9 cellular contexts compared by ENCODE assay signal in the genomic region with DNA sequence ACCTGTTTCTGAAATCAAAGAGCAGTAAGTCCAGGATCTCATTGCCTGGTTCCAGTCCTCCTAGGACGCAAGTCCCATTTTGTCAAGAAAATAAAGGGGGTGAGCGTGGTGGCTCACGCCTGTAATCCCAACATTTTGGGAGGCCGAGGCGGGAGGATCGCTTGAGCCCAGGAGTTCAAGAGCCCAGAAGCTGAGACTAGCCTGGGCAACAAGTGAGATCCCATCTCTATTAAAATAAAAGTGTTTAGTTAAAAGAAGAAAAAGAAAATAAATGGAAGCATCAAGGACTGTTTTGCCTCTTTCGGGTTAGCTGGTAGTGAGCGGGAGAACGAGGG. TPM values are rescaled to one million over a fixed set of nuclear protein-coding genes. Genes with fewer than 3 reads are reported as not detected.
A peak's percentile ranks its signal among the peaks of the same experiment; 100 is the strongest.
DNase-seq lines count a peak whose midpoint lies in the region; ATAC-seq, FAIRE-seq and TF ChIP-seq lines count a peak whose summit lies in the region.
"Had no signal": no experiment of that assay in that cellular context is flagged by ENCODE, and none has a peak within 500 bp of the region (broad histone marks: within the 10 kb centered on the region; RNA-seq: fewer than 3 reads in every experiment).

No MANE protein-coding gene starts in this region.

- H3K79me2 ChIP-seq in MM.1S (ENCODE audit: low read length), result peaks cover 5% of the 10 kb centered on the region

- H3K4me1 Mint-ChIP-seq in CD4-positive, CD25-positive, alpha-beta regulatory T cell, result peaks cover 12 to 51% (median 26%) of the 10 kb centered on the region in 4 donors

- H3K9me3 ChIP-seq in CD4-positive, CD25-positive, alpha-beta regulatory T cell (ENCODE audit: control insufficient read depth in 2 of 2, low read length in 2 of 2), result peaks cover 4 to 5% of the 10 kb centered on the region in 2 experiments
- H3K9me3 ChIP-seq in MM.1S (replicated peaks; ENCODE audit: insufficient read depth, low read length), result no peaks in the 10 kb centered on the region
- H3K9me3 ChIP-seq in duodenal mucosa (ENCODE audit: control insufficient read depth in 1 of 2, low read length in 2 of 2), result no peaks in the 10 kb centered on the region
- no peaks in the 10 kb centered on the region for H3K9me3 ChIP-seq in neutrophil

- FAIRE-seq in H54 (lab: Jason Lieb, UNC), result no peak

- peak overlapping the region; percentile 79 for H3K4me3 ChIP-seq in CD4-positive, CD25-positive, alpha-beta regulatory T cell (ENCODE audit: low read depth, low read length)
- H3K4me3 ChIP-seq in MM.1S (ENCODE audit: low read length) (peak overlapping the region; percentile 75), duodenal mucosa (ENCODE audit: low read depth in 1 of 2, low read length in 2 of 2) (peak overlapping the region; percentile 87 to 97), neutrophil (ENCODE audit: low read depth in 1 of 2, low read length in 1 of 2) (peak overlapping the region; percentile 71 to 82)

- TF ChIP-seq POLR2A in H54 (IDR thresholded peaks at IDR 0.05; ENCODE audit: low read depth, low read length), result no peak

- no peaks in the 10 kb centered on the region for H4K20me1 ChIP-seq in MM.1S (ENCODE audit: insufficient read depth, low read length)

- peak overlapping the region; percentile 76 for H3K4me2 ChIP-seq in MM.1S (ENCODE audit: low read depth, low read length)

- peaks cover 33% of the 10 kb centered on the region for H3K4me1 ChIP-seq in CD4-positive, CD25-positive, alpha-beta regulatory T cell (ENCODE audit: control insufficient read depth, insufficient read depth, low read length, poor library complexity, severe bottlenecking)
- peaks cover 16% of the 10 kb centered on the region for H3K4me1 ChIP-seq in MM.1S (ENCODE audit: low read length)
- H3K4me1 ChIP-seq in duodenal mucosa (ENCODE audit: control insufficient read depth in 1 of 2, insufficient read depth in 2 of 2, low read length in 2 of 2), result peaks cover 12% of the 10 kb centered on the region in 2 donors
- peaks cover 22 to 28% of the 10 kb centered on the region in 2 experiments for H3K4me1 ChIP-seq in neutrophil (ENCODE audit: control insufficient read depth in 1 of 2, insufficient read depth in 1 of 2, low read depth in 1 of 2, low read length in 1 of 2)

- H3K27me3 Mint-ChIP-seq in CD4-positive, CD25-positive, alpha-beta regulatory T cell, result no peaks in the 10 kb centered on the region

- H3K4me3 Mint-ChIP-seq in CD4-positive, CD25-positive, alpha-beta regulatory T cell, result peak overlapping the region; percentile 84 to 94 (median 90)

- peaks cover 5% of the 10 kb centered on the region for H3K36me3 ChIP-seq in CD4-positive, CD25-positive, alpha-beta regulatory T cell (ENCODE audit: control insufficient read depth, insufficient read depth, low read length)
- H3K36me3 ChIP-seq in MM.1S (replicated peaks; ENCODE audit: insufficient read depth, low read length) (no peaks in the 10 kb centered on the region), duodenal mucosa (ENCODE audit: control insufficient read depth in 1 of 2, insufficient read depth in 2 of 2, low read length in 2 of 2) (no peaks in the 10 kb centered on the region), neutrophil (no peaks in the 10 kb centered on the region)

- peaks cover 10% of the 10 kb centered on the region for H3K36me3 Mint-ChIP-seq in CD4-positive, CD25-positive, alpha-beta regulatory T cell

- H3K27ac ChIP-seq in CD4-positive, CD25-positive, alpha-beta regulatory T cell (ENCODE audit: insufficient read depth, low read length, poor library complexity, severe bottlenecking), result peak overlapping the region; percentile 77
- no peak overlapping the region for H3K27ac ChIP-seq in MM.1S (ENCODE audit: low read length)
- H3K27ac ChIP-seq in duodenal mucosa (ENCODE audit: low read depth, low read length), result no peak overlapping the region
- H3K27ac ChIP-seq in neutrophil, result peak overlapping the region; percentile 12
- H3K27ac ChIP-seq: epithelial cell of prostate had no signal

- H3K9ac ChIP-seq in MM.1S (ENCODE audit: low read length) (peak overlapping the region; percentile 90; the same call in 1 of the 2 replicates), duodenal mucosa (ENCODE audit: low read depth in 1 of 2, low read length in 2 of 2) (peak overlapping the region; percentile 13 to 89)

- peak overlapping the region; percentile 75 for H2AFZ ChIP-seq in MM.1S (ENCODE audit: low read length)

- no peaks in the 10 kb centered on the region for H3K27me3 ChIP-seq in CD4-positive, CD25-positive, alpha-beta regulatory T cell (ENCODE audit: control insufficient read depth, insufficient read depth, low read length)
- no peaks in the 10 kb centered on the region for H3K27me3 ChIP-seq in MM.1S (replicated peaks; ENCODE audit: insufficient read depth, low read length)
- H3K27me3 ChIP-seq in duodenal mucosa (ENCODE audit: control insufficient read depth in 1 of 2, insufficient read depth in 2 of 2, low read length in 2 of 2), result no peaks in the 10 kb centered on the region
- no peaks in the 10 kb centered on the region for H3K27me3 ChIP-seq in neutrophil

- TF ChIP-seq CTCF in MM.1S (IDR thresholded peaks at IDR 0.05; ENCODE audit: low read length), result no peak
- no peak for TF ChIP-seq CTCF in neutrophil (IDR thresholded peaks at IDR 0.05)

- peak overlapping the region; percentile 92 to 96 (median 93) for H3K27ac Mint-ChIP-seq in CD4-positive, CD25-positive, alpha-beta regulatory T cell

- no peak for DNase-seq in CD4-positive, CD25-positive, alpha-beta regulatory T cell
- DNase-seq in MM.1S, result no peak
- no peak for DNase-seq in NCI-H2227 (lab: John Stamatoyannopoulos, UW; ENCODE audit: unreplicated experiment)
- DNase-seq in NCI-H146 treated with DMSO at 0.1 percent for 48 hours (lab: John Stamatoyannopoulos, UW; ENCODE audit: unreplicated experiment), result no peak
- no peak for DNase-seq in H54 (ENCODE audit: insufficient read length, low spot score)

- no peaks in the 10 kb centered on the region for H3K9me2 ChIP-seq in MM.1S (replicated peaks; ENCODE audit: insufficient read depth, low read length)

- H3K9me3 Mint-ChIP-seq in CD4-positive, CD25-positive, alpha-beta regulatory T cell, result peaks cover 0 to 10% (median 4%) of the 10 kb centered on the region in 7 donors

- ATAC-seq in CD4-positive, CD25-positive, alpha-beta regulatory T cell (ENCODE audit: low read depth in 2 of 2), result no peak
- no peak for ATAC-seq in GM19324 (IDR thresholded peaks at IDR 0.05; ENCODE audit: low FRiP score, unreplicated experiment)

- no peaks in the 10 kb centered on the region for H3F3A ChIP-seq in MM.1S (ENCODE audit: insufficient read depth, low read length)

RNA-seq across cellular contexts. Expression of a gene that starts 0.3 kb away (rescaled TPM):
- total RNA-seq in CD4-positive, CD25-positive, alpha-beta regulatory T cell, result 25.9 TPM
- 1 to 10 TPM; 5.1 to 8.1 (median 6.6) TPM for polyA plus RNA-seq in CD4-positive, CD25-positive, alpha-beta regulatory T cell

RNA-seq across cellular contexts. Expression of a gene that starts 16.6 kb away (rescaled TPM):
- total RNA-seq in CD4-positive, CD25-positive, alpha-beta regulatory T cell, result 52.3 TPM
- polyA plus RNA-seq in CD4-positive, CD25-positive, alpha-beta regulatory T cell, result 10 to 100 TPM; 54.4 to 69.0 (median 59.2) TPM

RNA-seq across cellular contexts. Expression of a gene that starts 26.2 kb away (rescaled TPM):
- total RNA-seq in CD4-positive, CD25-positive, alpha-beta regulatory T cell, result not detected
- not detected for polyA plus RNA-seq in CD4-positive, CD25-positive, alpha-beta regulatory T cell

RNA-seq across cellular contexts. Expression of a gene that starts 29.4 kb away (rescaled TPM):
- total RNA-seq in CD4-positive, CD25-positive, alpha-beta regulatory T cell, result not detected
- under 1 TPM in 3 of 4 donors, not detected in 1; 0.44 to 0.67 (median 0.46) TPM for polyA plus RNA-seq in CD4-positive, CD25-positive, alpha-beta regulatory T cell

RNA-seq across cellular contexts. Expression of a gene that starts 35.9 kb away (rescaled TPM):
- 249 TPM for total RNA-seq in CD4-positive, CD25-positive, alpha-beta regulatory T cell
- 100 to 1,000 TPM; 854 to 919 (median 912) TPM for polyA plus RNA-seq in CD4-positive, CD25-positive, alpha-beta regulatory T cell

Comparison
In these comparisons a context has a peak if more than half of its experiments do, and no peak if none do; other contexts are left out.
1. H3K27ac ChIP-seq: peak in CD4-positive, CD25-positive, alpha-beta regulatory T cell (single experiment) and neutrophil (single experiment); none in MM.1S (single experiment) and duodenal mucosa (single experiment).
2. Peak in every context shown above with its lines, with median percentiles within 50 percentile points of each other: H3K4me3 ChIP-seq.